8 cellular contexts compared by ENCODE assay signal in genomic region chr14:35807131-35807961, GRCh38. TPM values are rescaled to one million over a fixed set of nuclear protein-coding genes. Genes with fewer than 3 reads are reported as not detected.
DNase-seq lines count a peak whose midpoint lies in the region; ATAC-seq and TF ChIP-seq lines count a peak whose summit lies in the region.

No MANE protein-coding gene starts in this region.

- no peaks in the 10 kb centered on the region for H3K27me3 Mint-ChIP-seq in T-helper 17 cell

- peaks cover 14% of the 10 kb centered on the region for H3K4me1 ChIP-seq in skeletal muscle satellite cell (ENCODE audit: control insufficient read depth, insufficient read depth, low read length)

- peak overlapping the region; percentile 95 for H3K27ac Mint-ChIP-seq in T-helper 17 cell

- peak overlapping the region; percentile 99 for H3K4me3 Mint-ChIP-seq in T-helper 17 cell

- no peaks in the 10 kb centered on the region for H3K36me3 Mint-ChIP-seq in T-helper 17 cell (ENCODE audit: low read depth)

- H3K4me1 Mint-ChIP-seq in T-helper 17 cell: peaks cover 25% of the 10 kb centered on the region

- H3K36me3 ChIP-seq in skeletal muscle satellite cell (ENCODE audit: insufficient read depth, low read length): no peaks in the 10 kb centered on the region

- ATAC-seq in T-helper 17 cell (no peak), GM18873 (IDR thresholded peaks at IDR 0.05; ENCODE audit: low FRiP score, unreplicated experiment) (no peak), HG03045 (IDR thresholded peaks at IDR 0.05; ENCODE audit: unreplicated experiment) (no peak)

- peak overlapping the region; percentile 84 for H3K4me3 ChIP-seq in fibroblast of the aortic adventitia (ENCODE audit: low read depth, low read length)
- H3K4me3 ChIP-seq in skeletal muscle satellite cell (ENCODE audit: low read length): peak overlapping the region; percentile 94

- no peaks in the 10 kb centered on the region for H3K27me3 ChIP-seq in skeletal muscle satellite cell (ENCODE audit: control insufficient read depth, insufficient read depth, low read length)

- peak overlapping the region; percentile 91 for H3K4me2 ChIP-seq in skeletal muscle satellite cell (ENCODE audit: low read length)

- DNase-seq in DMS79 (lab: John Stamatoyannopoulos, UW) (peak; percentile 7), DMS79 treated with DMSO at 0.1 percent for 48 hours (lab: John Stamatoyannopoulos, UW) (no peak), T-helper 17 cell (no peak), fibroblast of the aortic adventitia (ENCODE audit: low read depth) (no peak), LoVo (ENCODE audit: low spot score) (no peak)

- peak overlapping the region; percentile 92 for H3K9ac ChIP-seq in skeletal muscle satellite cell (ENCODE audit: low read depth, low read length)

- H3K9me3 ChIP-seq in T-helper 17 cell (ENCODE audit: control insufficient read depth, low read length, poor library complexity, severe bottlenecking) (no peaks in the 10 kb centered on the region), skeletal muscle satellite cell (replicated peaks; ENCODE audit: low read length) (no peaks in the 10 kb centered on the region)

- no peak for TF ChIP-seq CTCF in fibroblast of the aortic adventitia (IDR thresholded peaks at IDR 0.05; ENCODE audit: insufficient read depth, low read length)

RNA-seq across cellular contexts. Expression of gene RALGAPA1, which starts 1.7 kb away (rescaled TPM):
- total RNA-seq in T-helper 17 cell: 10 to 100 TPM; 79.0 to 79.4 TPM
- 26.9 and 52.5 TPM in 2 replicates for total RNA-seq in fibroblast of the aortic adventitia (ENCODE audit: low replicate concordance)
- total RNA-seq in skeletal muscle satellite cell (2012; rRNA removed): 22.1 and 34.1 TPM in 2 replicates

RNA-seq across cellular contexts. Expression of gene BRMS1L, which starts 18.8 kb away (rescaled TPM):
- total RNA-seq in T-helper 17 cell: 10 to 100 TPM in 1 of 2 donors, 1 to 10 TPM in 1; 5.3 to 15.4 TPM
- total RNA-seq in fibroblast of the aortic adventitia (ENCODE audit: low replicate concordance): 3.8 and 5.6 TPM in 2 replicates
- total RNA-seq in skeletal muscle satellite cell (2012; rRNA removed): 3.0 and 3.5 TPM in 2 replicates
